Comparison of ENCODE assay signal across 8 cellular contexts in genomic region chrX:132490086-132490419, GRCh38. TPM values are rescaled to one million over a fixed set of nuclear protein-coding genes. Genes with fewer than 3 reads are reported as not detected.
DNase-seq lines count a peak whose midpoint lies in the region; ATAC-seq and TF ChIP-seq lines count a peak whose summit lies in the region.

No MANE protein-coding gene starts in this region.

- no peaks in the 10 kb centered on the region for H3K79me2 ChIP-seq in SK-N-SH (ENCODE audit: insufficient read depth)

- H3F3A ChIP-seq in SK-N-SH (replicated peaks; ENCODE audit: insufficient read depth): no peaks in the 10 kb centered on the region

- H3K9ac ChIP-seq in SK-N-SH (peak overlapping the region; percentile 9; the same call in 1 of the 2 replicates), skeletal muscle tissue (ENCODE audit: low read depth in 1 of 3, low read length in 3 of 3) (peak overlapping the region in 1 of 3 donors; percentile 43)

- TF ChIP-seq CTCF in SK-N-SH (IDR thresholded peaks at IDR 0.05): no peak
- TF ChIP-seq CTCF in fibroblast of pulmonary artery (IDR thresholded peaks at IDR 0.05; ENCODE audit: low read length, missing control alignments): no peak

- peak overlapping the region; percentile 71; the same call in 1 of the 2 replicates for H3K4me2 ChIP-seq in SK-N-SH

- peak overlapping the region; percentile 69 for H2AFZ ChIP-seq in SK-N-SH (ENCODE audit: low read depth)

- CTCF ChIA-PET in SK-N-SH (lab: Yijun Ruan, JAX): interaction anchor here (0.6 to 1.0 kb wide), 3 partner anchors 55 to 702 kb away, joined by 3 read pairs; no protein-coding TSS in a partner anchor

- no peaks in the 10 kb centered on the region for H3K36me3 ChIP-seq in SK-N-SH (replicated peaks in 1 of 2; ENCODE audit: control insufficient read depth in 1 of 2, insufficient read depth in 2 of 2, low read length in 1 of 2)
- no peaks in the 10 kb centered on the region for H3K36me3 ChIP-seq in skeletal muscle tissue (ENCODE audit: control insufficient read depth in 3 of 3, insufficient read depth in 3 of 3, low read length in 3 of 3)

- no peaks in the 10 kb centered on the region; a peak in 2 of 4 replicates for H3K4me1 ChIP-seq in SK-N-SH (ENCODE audit: control insufficient read depth in 1 of 2, insufficient read depth in 2 of 2, low read depth in 1 of 2, low read length in 1 of 2)
- H3K4me1 ChIP-seq in skeletal muscle tissue (ENCODE audit: control insufficient read depth in 3 of 3, insufficient read depth in 3 of 3, low read length in 3 of 3): peaks cover 0 to 4% (median 0%) of the 10 kb centered on the region in 3 donors

- no peaks in the 10 kb centered on the region for H3K9me3 ChIP-seq in SK-N-SH
- H3K9me3 ChIP-seq in skeletal muscle tissue (ENCODE audit: control insufficient read depth in 3 of 3, low read length in 3 of 3): no peaks in the 10 kb centered on the region

- TF ChIP-seq EP300 in SK-N-SH (IDR thresholded peaks at IDR 0.05; ENCODE audit: borderline replicate concordance in 1 of 2, low read depth in 1 of 2, low read length in 1 of 2): no peak

- no peak for TF ChIP-seq RAD21 in SK-N-SH (IDR thresholded peaks at IDR 0.05; ENCODE audit: low read length)

- no peaks in the 10 kb centered on the region for H3K9me2 ChIP-seq in SK-N-SH

- H3K27ac ChIP-seq in SK-N-SH (ENCODE audit: low read depth in 2 of 2, low read length in 1 of 2): peak overlapping the region in 1 of 2 experiments; percentile 43; a peak in 1 of 4 replicates
- no peak overlapping the region for H3K27ac ChIP-seq in skeletal muscle tissue (ENCODE audit: low read depth, low read length)

- H3K27me3 ChIP-seq in SK-N-SH (ENCODE audit: insufficient read depth) (peaks cover 35% of the 10 kb centered on the region), skeletal muscle tissue (ENCODE audit: control insufficient read depth in 3 of 3, insufficient read depth in 3 of 3, low read length in 3 of 3) (peaks cover 0 to 17% (median 0%) of the 10 kb centered on the region in 3 donors)

- POLR2A ChIA-PET in SK-N-SH (lab: Yijun Ruan, JAX): no interaction called here

- WGBS in SK-N-SH (ENCODE audit: low lambda C conversion rate): 17% methylated on average over 11 of the region's 11 CpGs

- no peaks in the 10 kb centered on the region for H4K20me1 ChIP-seq in SK-N-SH (ENCODE audit: insufficient read depth)

- H3K4me3 ChIP-seq in SK-N-SH (ENCODE audit: low read depth in 2 of 2, low read length in 1 of 2) (peak overlapping the region; percentile 48 to 51; a peak in 3 of 4 replicates), fibroblast of pulmonary artery (replicated peaks; ENCODE audit: low read depth, low read length) (peak overlapping the region; percentile 64), skeletal muscle tissue (ENCODE audit: low read length in 3 of 3) (peak overlapping the region; percentile 17 to 61 (median 56))

- no peak for DNase-seq in SK-N-SH
- DNase-seq in RPMI8226: peak; percentile 57
- DNase-seq in fibroblast of pulmonary artery (ENCODE audit: low read depth): no peak
- DNase-seq in mesenteric fat pad (ENCODE audit: low spot score): no peak
- no peak for DNase-seq in germinal center (ENCODE audit: low spot score)

- ATAC-seq in SK-N-SH treated with all-trans-retinoic acid at 6 μM for 48 hours (no peak), HG02870 (IDR thresholded peaks at IDR 0.05; ENCODE audit: unreplicated experiment) (peak; percentile 8)

TF ChIP-seq in SK-N-SH, 30 proteins besides CTCF, POLR2A, EP300 and RAD21 (continues in another document):
- no peak for TF ChIP-seq TCF12 (IDR thresholded peaks at IDR 0.05)
- no peak for TF ChIP-seq FOXJ3 (CRISPR knock-in tag; IDR thresholded peaks at IDR 0.05)
- no peak for TF ChIP-seq FOXM1 (IDR thresholded peaks at IDR 0.05; ENCODE audit: low read depth)
- TF ChIP-seq USF1 (IDR thresholded peaks at IDR 0.05; ENCODE audit: borderline replicate concordance, low read depth): no peak
- TF ChIP-seq MEF2A (IDR thresholded peaks at IDR 0.05; ENCODE audit: borderline replicate concordance, low read depth): no peak
- TF ChIP-seq, protein P1, sequence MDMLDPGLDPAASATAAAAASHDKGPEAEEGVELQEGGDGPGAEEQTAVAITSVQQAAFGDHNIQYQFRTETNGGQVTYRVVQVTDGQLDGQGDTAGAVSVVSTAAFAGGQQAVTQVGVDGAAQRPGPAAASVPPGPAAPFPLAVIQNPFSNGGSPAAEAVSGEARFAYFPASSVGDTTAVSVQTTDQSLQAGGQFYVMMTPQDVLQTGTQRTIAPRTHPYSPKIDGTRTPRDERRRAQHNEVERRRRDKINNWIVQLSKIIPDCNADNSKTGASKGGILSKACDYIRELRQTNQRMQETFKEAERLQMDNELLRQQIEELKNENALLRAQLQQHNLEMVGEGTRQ (IDR thresholded peaks at IDR 0.05; ENCODE audit: borderline replicate concordance, low read depth, low read length): no peak
- no peak for TF ChIP-seq NFIC (IDR thresholded peaks at IDR 0.05; ENCODE audit: borderline replicate concordance)
- TF ChIP-seq, protein P2, sequence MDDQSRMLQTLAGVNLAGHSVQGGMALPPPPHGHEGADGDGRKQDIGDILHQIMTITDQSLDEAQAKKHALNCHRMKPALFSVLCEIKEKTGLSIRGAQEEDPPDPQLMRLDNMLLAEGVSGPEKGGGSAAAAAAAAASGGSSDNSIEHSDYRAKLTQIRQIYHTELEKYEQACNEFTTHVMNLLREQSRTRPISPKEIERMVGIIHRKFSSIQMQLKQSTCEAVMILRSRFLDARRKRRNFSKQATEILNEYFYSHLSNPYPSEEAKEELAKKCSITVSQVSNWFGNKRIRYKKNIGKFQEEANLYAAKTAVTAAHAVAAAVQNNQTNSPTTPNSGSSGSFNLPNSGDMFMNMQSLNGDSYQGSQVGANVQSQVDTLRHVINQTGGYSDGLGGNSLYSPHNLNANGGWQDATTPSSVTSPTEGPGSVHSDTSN (IDR thresholded peaks at IDR 0.05): no peak
- no peak for TF ChIP-seq NRF1 (IDR thresholded peaks at IDR 0.05; ENCODE audit: low read depth, low read length)
- no peak for TF ChIP-seq EZH2phosphoT487 (IDR thresholded peaks at IDR 0.05; ENCODE audit: borderline replicate concordance, low read depth)
- TF ChIP-seq FOSL2 (IDR thresholded peaks at IDR 0.05; ENCODE audit: borderline replicate concordance, low read depth): no peak
- no peak for TF ChIP-seq GABPA (IDR thresholded peaks at IDR 0.05; ENCODE audit: low read depth)
- no peak for TF ChIP-seq TAF1 (IDR thresholded peaks at IDR 0.05; ENCODE audit: borderline replicate concordance, low read depth, low read length)
- no peak for TF ChIP-seq MXI1 (IDR thresholded peaks at IDR 0.05; ENCODE audit: low read depth, low read length)

TF ChIP-seq in SK-N-SH treated with all-trans-retinoic acid at 6 μM for 48 hours, 23 proteins besides CTCF, POLR2A, EP300 and RAD21 (continues in another document):
- TF ChIP-seq RARB (CRISPR knock-in tag; IDR thresholded peaks at IDR 0.05) (no peak), ZFP3 (CRISPR knock-in tag; IDR thresholded peaks at IDR 0.05) (no peak), ZFP30 (CRISPR knock-in tag; IDR thresholded peaks at IDR 0.05) (no peak), ZNF8 (CRISPR knock-in tag; IDR thresholded peaks at IDR 0.05) (no peak), TCF4 (CRISPR knock-in tag; IDR thresholded peaks at IDR 0.05; ENCODE audit: borderline replicate concordance) (no peak), PPARA (CRISPR knock-in tag; IDR thresholded peaks at IDR 0.05; ENCODE audit: borderline replicate concordance) (no peak), TOX (CRISPR knock-in tag; IDR thresholded peaks at IDR 0.05; ENCODE audit: borderline replicate concordance) (no peak), BACH2 (CRISPR knock-in tag; IDR thresholded peaks at IDR 0.05; ENCODE audit: borderline replicate concordance) (no peak)
- TF ChIP-seq, protein P3, sequence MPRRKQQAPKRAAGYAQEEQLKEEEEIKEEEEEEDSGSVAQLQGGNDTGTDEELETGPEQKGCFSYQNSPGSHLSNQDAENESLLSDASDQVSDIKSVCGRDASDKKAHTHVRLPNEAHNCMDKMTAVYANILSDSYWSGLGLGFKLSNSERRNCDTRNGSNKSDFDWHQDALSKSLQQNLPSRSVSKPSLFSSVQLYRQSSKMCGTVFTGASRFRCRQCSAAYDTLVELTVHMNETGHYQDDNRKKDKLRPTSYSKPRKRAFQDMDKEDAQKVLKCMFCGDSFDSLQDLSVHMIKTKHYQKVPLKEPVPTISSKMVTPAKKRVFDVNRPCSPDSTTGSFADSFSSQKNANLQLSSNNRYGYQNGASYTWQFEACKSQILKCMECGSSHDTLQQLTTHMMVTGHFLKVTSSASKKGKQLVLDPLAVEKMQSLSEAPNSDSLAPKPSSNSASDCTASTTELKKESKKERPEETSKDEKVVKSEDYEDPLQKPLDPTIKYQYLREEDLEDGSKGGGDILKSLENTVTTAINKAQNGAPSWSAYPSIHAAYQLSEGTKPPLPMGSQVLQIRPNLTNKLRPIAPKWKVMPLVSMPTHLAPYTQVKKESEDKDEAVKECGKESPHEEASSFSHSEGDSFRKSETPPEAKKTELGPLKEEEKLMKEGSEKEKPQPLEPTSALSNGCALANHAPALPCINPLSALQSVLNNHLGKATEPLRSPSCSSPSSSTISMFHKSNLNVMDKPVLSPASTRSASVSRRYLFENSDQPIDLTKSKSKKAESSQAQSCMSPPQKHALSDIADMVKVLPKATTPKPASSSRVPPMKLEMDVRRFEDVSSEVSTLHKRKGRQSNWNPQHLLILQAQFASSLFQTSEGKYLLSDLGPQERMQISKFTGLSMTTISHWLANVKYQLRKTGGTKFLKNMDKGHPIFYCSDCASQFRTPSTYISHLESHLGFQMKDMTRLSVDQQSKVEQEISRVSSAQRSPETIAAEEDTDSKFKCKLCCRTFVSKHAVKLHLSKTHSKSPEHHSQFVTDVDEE (CRISPR knock-in tag; IDR thresholded peaks at IDR 0.05): no peak
- TF ChIP-seq, protein P4, sequence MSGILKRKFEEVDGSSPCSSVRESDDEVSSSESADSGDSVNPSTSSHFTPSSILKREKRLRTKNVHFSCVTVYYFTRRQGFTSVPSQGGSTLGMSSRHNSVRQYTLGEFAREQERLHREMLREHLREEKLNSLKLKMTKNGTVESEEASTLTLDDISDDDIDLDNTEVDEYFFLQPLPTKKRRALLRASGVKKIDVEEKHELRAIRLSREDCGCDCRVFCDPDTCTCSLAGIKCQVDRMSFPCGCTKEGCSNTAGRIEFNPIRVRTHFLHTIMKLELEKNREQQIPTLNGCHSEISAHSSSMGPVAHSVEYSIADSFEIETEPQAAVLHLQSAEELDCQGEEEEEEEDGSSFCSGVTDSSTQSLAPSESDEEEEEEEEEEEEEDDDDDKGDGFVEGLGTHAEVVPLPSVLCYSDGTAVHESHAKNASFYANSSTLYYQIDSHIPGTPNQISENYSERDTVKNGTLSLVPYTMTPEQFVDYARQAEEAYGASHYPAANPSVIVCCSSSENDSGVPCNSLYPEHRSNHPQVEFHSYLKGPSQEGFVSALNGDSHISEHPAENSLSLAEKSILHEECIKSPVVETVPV (CRISPR knock-in tag; IDR thresholded peaks at IDR 0.05): no peak

RNA-seq across cellular contexts. Expression of gene MBNL3, which starts 1.2 kb away (rescaled TPM):
- 0.21 and 0.23 TPM in 2 replicates for polyA plus RNA-seq in SK-N-SH (2012; rRNA removed)
- 0.24 and 0.38 TPM in 2 replicates for polyA plus RNA-seq in SK-N-SH (2012; cell fraction: cytosol; rRNA removed)
- 0.33 and 0.40 TPM in 2 replicates for polyA plus RNA-seq in SK-N-SH (2012; cell fraction: nucleus; rRNA removed)
- total RNA-seq in skeletal muscle tissue: 10.4 TPM
- 14.6 TPM for total RNA-seq in mesenteric fat pad
